Comparison of ENCODE assay signal across 8 cellular contexts in the genomic region with DNA sequence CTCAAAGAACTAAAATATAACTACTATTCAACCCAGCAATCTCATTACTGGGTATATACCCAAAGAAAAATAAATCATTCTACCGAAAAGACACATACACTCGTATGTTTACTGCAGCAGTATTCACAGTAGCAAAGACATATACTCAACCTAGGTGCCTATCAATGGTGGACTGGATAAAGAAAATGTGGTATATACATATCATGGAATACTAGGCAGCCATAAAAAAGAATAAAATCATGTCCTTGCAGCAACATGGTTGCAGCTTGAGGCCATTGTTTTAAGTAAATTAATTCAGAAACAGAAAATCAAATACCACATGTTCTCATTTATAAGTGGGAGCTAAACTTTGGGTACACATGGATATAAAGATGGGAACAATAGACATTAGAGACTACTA.
"Had no signal": no experiment of that assay in that cellular context is flagged by ENCODE, and none has a peak within 500 bp of the region (broad histone marks: within the 10 kb centered on the region; RNA-seq: fewer than 3 reads in every experiment).

No MANE protein-coding gene starts in this region.

- DNase-seq: GDM1, GF-D8 had no signal

- H3K4me3 ChIP-seq: GM12878 had no signal

- ATAC-seq: GM12878 had no signal

- FAIRE-seq: G401.6, GM12878, GM12891, GM12892, GM18507, GM19239 had no signal
